Comparison of ENCODE assay signal across 1 cellular context in the genomic region with DNA sequence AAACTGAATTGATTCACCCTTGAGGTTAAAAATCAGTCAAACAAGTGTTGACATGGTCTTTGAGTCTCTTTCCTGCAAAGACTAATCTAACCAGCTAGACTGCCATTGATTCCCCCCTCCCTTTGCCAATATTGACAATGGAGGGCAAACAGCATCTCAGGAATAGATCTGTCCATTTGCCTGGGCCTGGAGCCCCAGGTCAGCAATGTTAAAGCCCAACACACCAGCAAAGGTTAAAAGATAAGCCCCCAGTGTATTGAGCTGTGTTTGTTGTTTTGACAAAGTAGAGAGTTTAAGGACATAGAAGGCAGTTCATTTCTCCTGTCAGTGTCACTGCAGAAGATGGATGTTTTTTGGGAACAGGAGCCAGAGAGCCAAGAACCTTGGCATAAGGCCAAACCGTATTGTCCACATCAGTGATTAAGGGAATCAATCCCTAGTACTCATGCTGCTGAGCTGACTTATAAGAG.
TF ChIP-seq lines count a peak whose summit lies in the region.

No MANE protein-coding gene starts in this region.

TF ChIP-seq in HepG2, 621 proteins besides CTCF, POLR2A, EP300 and RAD21 (continued from another document and continues in another):
- TF ChIP-seq, protein P1, sequence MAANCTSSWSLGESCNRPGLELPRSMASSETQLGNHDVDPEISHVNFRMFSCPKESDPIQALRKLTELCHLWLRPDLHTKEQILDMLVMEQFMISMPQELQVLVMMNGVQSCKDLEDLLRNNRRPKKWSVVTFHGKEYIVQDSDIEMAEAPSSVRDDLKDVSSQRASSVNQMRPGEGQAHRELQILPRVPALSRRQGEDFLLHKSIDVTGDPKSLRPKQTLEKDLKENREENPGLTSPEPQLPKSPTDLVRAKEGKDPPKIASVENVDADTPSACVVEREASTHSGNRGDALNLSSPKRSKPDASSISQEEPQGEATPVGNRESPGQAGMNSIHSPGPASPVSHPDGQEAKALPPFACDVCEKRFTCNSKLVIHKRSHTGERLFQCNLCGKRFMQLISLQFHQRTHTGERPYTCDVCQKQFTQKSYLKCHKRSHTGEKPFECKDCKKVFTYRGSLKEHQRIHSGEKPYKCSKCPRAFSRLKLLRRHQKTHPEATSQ (CRISPR knock-in tag; IDR thresholded peaks at IDR 0.05; ENCODE audit: borderline replicate concordance), result no peak
- TF ChIP-seq ZNF251 (CRISPR knock-in tag; IDR thresholded peaks at IDR 0.05) (no peak), MED1 (CRISPR knock-in tag; IDR thresholded peaks at IDR 0.05) (peak; percentile 87), ZNF263 (CRISPR knock-in tag; IDR thresholded peaks at IDR 0.05) (no peak), ZNF264 (CRISPR knock-in tag; IDR thresholded peaks at IDR 0.05) (peak; percentile 71; the same call in 1 of the 2 replicates), TSC22D2 (CRISPR knock-in tag; IDR thresholded peaks at IDR 0.05; ENCODE audit: borderline replicate concordance) (no peak), BRD4 (CRISPR knock-in tag; IDR thresholded peaks at IDR 0.05) (no peak), ZNF788 (CRISPR knock-in tag; IDR thresholded peaks at IDR 0.05; ENCODE audit: borderline replicate concordance) (peak; percentile 62; the same call in 1 of the 2 replicates), JUN (CRISPR knock-in tag; IDR thresholded peaks at IDR 0.05) (0 out of 2 replicates have a peak, but pooled peaks have one; percentile 16), SOX13 (IDR thresholded peaks at IDR 0.05) (peak; percentile 68), SOX13 (CRISPR knock-in tag; conservative IDR thresholded peaks at IDR 0.05 in 1 of 2, IDR thresholded peaks at IDR 0.05 in 1 of 2) (peak in 1 of 2 experiments; percentile 91; a peak in 2 of 4 replicates), CREM (IDR thresholded peaks at IDR 0.05) (peak; percentile 86; the same call in 1 of the 2 replicates), CREM (CRISPR knock-in tag; IDR thresholded peaks at IDR 0.05) (no peak), MXD4 (CRISPR knock-in tag; IDR thresholded peaks at IDR 0.05) (no peak), ZNF724P (CRISPR knock-in tag; IDR thresholded peaks at IDR 0.05; ENCODE audit: borderline replicate concordance) (peak; percentile 49; the same call in 1 of the 2 replicates), ZNF274 (CRISPR knock-in tag; IDR thresholded peaks at IDR 0.05) (no peak), MTA3 (CRISPR knock-in tag; IDR thresholded peaks at IDR 0.05) (no peak), ZNF563 (CRISPR knock-in tag; IDR thresholded peaks at IDR 0.05) (no peak), TBP (CRISPR knock-in tag; IDR thresholded peaks at IDR 0.05) (no peak), ZNF331 (CRISPR knock-in tag; IDR thresholded peaks at IDR 0.05) (peak; percentile 81), U2AF2 (IDR thresholded peaks at IDR 0.05; ENCODE audit: low read depth, low read length) (no peak), RORA (CRISPR knock-in tag; IDR thresholded peaks at IDR 0.05) (no peak), RARA (CRISPR knock-in tag; IDR thresholded peaks at IDR 0.05) (peak; percentile 94), MEIS1 (CRISPR knock-in tag; IDR thresholded peaks at IDR 0.05; ENCODE audit: borderline replicate concordance) (peak; percentile 100), HNRNPK (IDR thresholded peaks at IDR 0.05; ENCODE audit: low read depth, low read length, poor library complexity, severe bottlenecking) (no peak), NFKB2 (CRISPR knock-in tag; IDR thresholded peaks at IDR 0.05; ENCODE audit: borderline replicate concordance) (no peak), SP1 (IDR thresholded peaks at IDR 0.05) (no peak), SP1 (CRISPR knock-in tag; IDR thresholded peaks at IDR 0.05) (no peak), SMAD9 (CRISPR knock-in tag; IDR thresholded peaks at IDR 0.05) (no peak), MED8 (CRISPR knock-in tag; IDR thresholded peaks at IDR 0.05; ENCODE audit: insufficient replicate concordance) (no peak), PTBP1 (IDR thresholded peaks at IDR 0.05; ENCODE audit: low read depth, low read length, poor library complexity, severe bottlenecking) (no peak), SETDB1 (CRISPR knock-in tag; IDR thresholded peaks at IDR 0.05; ENCODE audit: borderline replicate concordance) (no peak), KDM4B (CRISPR knock-in tag; IDR thresholded peaks at IDR 0.05) (no peak), ETV5 (CRISPR knock-in tag; IDR thresholded peaks at IDR 0.05; ENCODE audit: borderline replicate concordance) (peak; percentile 73; the same call in 1 of the 2 replicates), NFATC3 (CRISPR knock-in tag; IDR thresholded peaks at IDR 0.05) (no peak), ZMYM2 (CRISPR knock-in tag; IDR thresholded peaks at IDR 0.05) (no peak)
- TF ChIP-seq, protein P2, sequence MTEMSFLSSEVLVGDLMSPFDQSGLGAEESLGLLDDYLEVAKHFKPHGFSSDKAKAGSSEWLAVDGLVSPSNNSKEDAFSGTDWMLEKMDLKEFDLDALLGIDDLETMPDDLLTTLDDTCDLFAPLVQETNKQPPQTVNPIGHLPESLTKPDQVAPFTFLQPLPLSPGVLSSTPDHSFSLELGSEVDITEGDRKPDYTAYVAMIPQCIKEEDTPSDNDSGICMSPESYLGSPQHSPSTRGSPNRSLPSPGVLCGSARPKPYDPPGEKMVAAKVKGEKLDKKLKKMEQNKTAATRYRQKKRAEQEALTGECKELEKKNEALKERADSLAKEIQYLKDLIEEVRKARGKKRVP (CRISPR knock-in tag; IDR thresholded peaks at IDR 0.05), result peak in 1 of 2 experiments; percentile 51; a peak in 2 of 4 replicates
- TF ChIP-seq, protein P3, sequence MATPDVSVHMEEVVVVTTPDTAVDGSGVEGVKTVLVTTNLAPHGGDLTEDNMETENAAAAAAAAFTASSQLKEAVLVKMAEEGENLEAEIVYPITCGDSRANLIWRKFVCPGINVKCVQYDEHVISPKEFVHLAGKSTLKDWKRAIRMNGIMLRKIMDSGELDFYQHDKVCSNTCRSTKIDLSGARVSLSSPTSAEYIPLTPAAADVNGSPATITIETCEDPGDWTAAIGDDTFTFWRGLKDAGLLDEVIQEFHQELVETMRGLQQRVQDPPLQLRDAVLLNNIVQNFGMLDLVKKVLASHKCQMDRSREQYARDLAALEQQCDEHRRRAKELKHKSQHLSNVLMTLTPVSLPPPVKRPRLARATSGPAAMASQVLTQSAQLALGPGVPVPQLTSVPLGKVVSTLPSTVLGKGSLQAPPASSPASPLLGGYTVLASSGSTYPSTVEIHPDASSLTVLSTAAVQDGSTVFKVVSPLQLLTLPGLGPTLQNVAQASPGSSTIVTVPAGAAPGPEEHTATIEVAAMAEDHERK (CRISPR knock-in tag; IDR thresholded peaks at IDR 0.05; ENCODE audit: low read depth), result no peak
- TF ChIP-seq, protein P4, sequence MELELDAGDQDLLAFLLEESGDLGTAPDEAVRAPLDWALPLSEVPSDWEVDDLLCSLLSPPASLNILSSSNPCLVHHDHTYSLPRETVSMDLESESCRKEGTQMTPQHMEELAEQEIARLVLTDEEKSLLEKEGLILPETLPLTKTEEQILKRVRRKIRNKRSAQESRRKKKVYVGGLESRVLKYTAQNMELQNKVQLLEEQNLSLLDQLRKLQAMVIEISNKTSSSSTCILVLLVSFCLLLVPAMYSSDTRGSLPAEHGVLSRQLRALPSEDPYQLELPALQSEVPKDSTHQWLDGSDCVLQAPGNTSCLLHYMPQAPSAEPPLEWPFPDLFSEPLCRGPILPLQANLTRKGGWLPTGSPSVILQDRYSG (CRISPR knock-in tag; IDR thresholded peaks at IDR 0.05), result no peak
- TF ChIP-seq, protein P5, sequence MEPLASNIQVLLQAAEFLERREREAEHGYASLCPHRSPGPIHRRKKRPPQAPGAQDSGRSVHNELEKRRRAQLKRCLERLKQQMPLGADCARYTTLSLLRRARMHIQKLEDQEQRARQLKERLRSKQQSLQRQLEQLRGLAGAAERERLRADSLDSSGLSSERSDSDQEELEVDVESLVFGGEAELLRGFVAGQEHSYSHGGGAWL (CRISPR knock-in tag; IDR thresholded peaks at IDR 0.05), result no peak
- TF ChIP-seq, protein P6, sequence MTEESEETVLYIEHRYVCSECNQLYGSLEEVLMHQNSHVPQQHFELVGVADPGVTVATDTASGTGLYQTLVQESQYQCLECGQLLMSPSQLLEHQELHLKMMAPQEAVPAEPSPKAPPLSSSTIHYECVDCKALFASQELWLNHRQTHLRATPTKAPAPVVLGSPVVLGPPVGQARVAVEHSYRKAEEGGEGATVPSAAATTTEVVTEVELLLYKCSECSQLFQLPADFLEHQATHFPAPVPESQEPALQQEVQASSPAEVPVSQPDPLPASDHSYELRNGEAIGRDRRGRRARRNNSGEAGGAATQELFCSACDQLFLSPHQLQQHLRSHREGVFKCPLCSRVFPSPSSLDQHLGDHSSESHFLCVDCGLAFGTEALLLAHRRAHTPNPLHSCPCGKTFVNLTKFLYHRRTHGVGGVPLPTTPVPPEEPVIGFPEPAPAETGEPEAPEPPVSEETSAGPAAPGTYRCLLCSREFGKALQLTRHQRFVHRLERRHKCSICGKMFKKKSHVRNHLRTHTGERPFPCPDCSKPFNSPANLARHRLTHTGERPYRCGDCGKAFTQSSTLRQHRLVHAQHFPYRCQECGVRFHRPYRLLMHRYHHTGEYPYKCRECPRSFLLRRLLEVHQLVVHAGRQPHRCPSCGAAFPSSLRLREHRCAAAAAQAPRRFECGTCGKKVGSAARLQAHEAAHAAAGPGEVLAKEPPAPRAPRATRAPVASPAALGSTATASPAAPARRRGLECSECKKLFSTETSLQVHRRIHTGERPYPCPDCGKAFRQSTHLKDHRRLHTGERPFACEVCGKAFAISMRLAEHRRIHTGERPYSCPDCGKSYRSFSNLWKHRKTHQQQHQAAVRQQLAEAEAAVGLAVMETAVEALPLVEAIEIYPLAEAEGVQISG (CRISPR knock-in tag; IDR thresholded peaks at IDR 0.05), result peak; percentile 44
- TF ChIP-seq, protein P7, sequence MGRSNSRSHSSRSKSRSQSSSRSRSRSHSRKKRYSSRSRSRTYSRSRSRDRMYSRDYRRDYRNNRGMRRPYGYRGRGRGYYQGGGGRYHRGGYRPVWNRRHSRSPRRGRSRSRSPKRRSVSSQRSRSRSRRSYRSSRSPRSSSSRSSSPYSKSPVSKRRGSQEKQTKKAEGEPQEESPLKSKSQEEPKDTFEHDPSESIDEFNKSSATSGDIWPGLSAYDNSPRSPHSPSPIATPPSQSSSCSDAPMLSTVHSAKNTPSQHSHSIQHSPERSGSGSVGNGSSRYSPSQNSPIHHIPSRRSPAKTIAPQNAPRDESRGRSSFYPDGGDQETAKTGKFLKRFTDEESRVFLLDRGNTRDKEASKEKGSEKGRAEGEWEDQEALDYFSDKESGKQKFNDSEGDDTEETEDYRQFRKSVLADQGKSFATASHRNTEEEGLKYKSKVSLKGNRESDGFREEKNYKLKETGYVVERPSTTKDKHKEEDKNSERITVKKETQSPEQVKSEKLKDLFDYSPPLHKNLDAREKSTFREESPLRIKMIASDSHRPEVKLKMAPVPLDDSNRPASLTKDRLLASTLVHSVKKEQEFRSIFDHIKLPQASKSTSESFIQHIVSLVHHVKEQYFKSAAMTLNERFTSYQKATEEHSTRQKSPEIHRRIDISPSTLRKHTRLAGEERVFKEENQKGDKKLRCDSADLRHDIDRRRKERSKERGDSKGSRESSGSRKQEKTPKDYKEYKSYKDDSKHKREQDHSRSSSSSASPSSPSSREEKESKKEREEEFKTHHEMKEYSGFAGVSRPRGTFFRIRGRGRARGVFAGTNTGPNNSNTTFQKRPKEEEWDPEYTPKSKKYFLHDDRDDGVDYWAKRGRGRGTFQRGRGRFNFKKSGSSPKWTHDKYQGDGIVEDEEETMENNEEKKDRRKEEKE (IDR thresholded peaks at IDR 0.05), result no peak
- TF ChIP-seq, protein P8, sequence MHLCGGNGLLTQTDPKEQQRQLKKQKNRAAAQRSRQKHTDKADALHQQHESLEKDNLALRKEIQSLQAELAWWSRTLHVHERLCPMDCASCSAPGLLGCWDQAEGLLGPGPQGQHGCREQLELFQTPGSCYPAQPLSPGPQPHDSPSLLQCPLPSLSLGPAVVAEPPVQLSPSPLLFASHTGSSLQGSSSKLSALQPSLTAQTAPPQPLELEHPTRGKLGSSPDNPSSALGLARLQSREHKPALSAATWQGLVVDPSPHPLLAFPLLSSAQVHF (CRISPR knock-in tag; IDR thresholded peaks at IDR 0.05), result no peak
- TF ChIP-seq, protein P9, sequence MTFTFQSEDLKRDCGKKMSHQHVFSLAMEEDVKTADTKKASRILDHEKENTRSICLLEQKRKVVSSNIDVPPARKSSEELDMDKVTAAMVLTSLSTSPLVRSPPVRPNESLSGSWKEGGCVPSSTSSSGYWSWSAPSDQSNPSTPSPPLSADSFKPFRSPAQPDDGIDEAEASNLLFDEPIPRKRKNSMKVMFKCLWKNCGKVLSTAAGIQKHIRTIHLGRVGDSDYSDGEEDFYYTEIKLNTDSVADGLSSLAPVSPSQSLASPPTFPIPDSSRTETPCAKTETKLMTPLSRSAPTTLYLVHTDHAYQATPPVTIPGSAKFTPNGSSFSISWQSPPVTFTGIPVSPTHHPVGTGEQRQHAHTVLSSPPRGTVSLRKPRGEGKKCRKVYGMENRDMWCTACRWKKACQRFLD (CRISPR knock-in tag; IDR thresholded peaks at IDR 0.05; ENCODE audit: borderline replicate concordance), result no peak
- TF ChIP-seq, protein P10, sequence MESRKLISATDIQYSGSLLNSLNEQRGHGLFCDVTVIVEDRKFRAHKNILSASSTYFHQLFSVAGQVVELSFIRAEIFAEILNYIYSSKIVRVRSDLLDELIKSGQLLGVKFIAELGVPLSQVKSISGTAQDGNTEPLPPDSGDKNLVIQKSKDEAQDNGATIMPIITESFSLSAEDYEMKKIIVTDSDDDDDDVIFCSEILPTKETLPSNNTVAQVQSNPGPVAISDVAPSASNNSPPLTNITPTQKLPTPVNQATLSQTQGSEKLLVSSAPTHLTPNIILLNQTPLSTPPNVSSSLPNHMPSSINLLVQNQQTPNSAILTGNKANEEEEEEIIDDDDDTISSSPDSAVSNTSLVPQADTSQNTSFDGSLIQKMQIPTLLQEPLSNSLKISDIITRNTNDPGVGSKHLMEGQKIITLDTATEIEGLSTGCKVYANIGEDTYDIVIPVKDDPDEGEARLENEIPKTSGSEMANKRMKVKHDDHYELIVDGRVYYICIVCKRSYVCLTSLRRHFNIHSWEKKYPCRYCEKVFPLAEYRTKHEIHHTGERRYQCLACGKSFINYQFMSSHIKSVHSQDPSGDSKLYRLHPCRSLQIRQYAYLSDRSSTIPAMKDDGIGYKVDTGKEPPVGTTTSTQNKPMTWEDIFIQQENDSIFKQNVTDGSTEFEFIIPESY (CRISPR knock-in tag; IDR thresholded peaks at IDR 0.05), result no peak
- TF ChIP-seq, protein P11, sequence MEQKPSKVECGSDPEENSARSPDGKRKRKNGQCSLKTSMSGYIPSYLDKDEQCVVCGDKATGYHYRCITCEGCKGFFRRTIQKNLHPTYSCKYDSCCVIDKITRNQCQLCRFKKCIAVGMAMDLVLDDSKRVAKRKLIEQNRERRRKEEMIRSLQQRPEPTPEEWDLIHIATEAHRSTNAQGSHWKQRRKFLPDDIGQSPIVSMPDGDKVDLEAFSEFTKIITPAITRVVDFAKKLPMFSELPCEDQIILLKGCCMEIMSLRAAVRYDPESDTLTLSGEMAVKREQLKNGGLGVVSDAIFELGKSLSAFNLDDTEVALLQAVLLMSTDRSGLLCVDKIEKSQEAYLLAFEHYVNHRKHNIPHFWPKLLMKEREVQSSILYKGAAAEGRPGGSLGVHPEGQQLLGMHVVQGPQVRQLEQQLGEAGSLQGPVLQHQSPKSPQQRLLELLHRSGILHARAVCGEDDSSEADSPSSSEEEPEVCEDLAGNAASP (CRISPR knock-in tag; IDR thresholded peaks at IDR 0.05; ENCODE audit: borderline replicate concordance), result no peak
